Comparison of ENCODE assay signal across 1 cellular context in genomic region chr9:630817-631216, GRCh38.
TF ChIP-seq lines count a peak whose summit lies in the region.

No MANE protein-coding gene starts in this region.

TF ChIP-seq in H1, 55 proteins besides CTCF, POLR2A, EP300 and RAD21:
- TF ChIP-seq MAFK (IDR thresholded peaks at IDR 0.05; ENCODE audit: low read depth, low read length) = no peak
- no peak for TF ChIP-seq BCL11A (IDR thresholded peaks at IDR 0.05; ENCODE audit: low read depth in 2 of 2, low read length in 2 of 2)
- no peak for TF ChIP-seq CBX8 (IDR thresholded peaks at IDR 0.05; ENCODE audit: borderline replicate concordance, low read depth, low read length)
- TF ChIP-seq SIN3A (conservative IDR thresholded peaks at IDR 0.05 in 1 of 2, IDR thresholded peaks at IDR 0.05 in 1 of 2; ENCODE audit: low read depth in 1 of 2, low read length in 2 of 2) = no peak
- no peak for TF ChIP-seq CBX5 (IDR thresholded peaks at IDR 0.05; ENCODE audit: low read depth, low read length)
- TF ChIP-seq ZNF274 (IDR thresholded peaks at IDR 0.05; ENCODE audit: borderline replicate concordance, extremely low read depth, low read length) = no peak
- no peak for TF ChIP-seq GTF2F1 (IDR thresholded peaks at IDR 0.05; ENCODE audit: borderline replicate concordance, low read depth, low read length)
- no peak for TF ChIP-seq FOSL1 (IDR thresholded peaks at IDR 0.05; ENCODE audit: insufficient read depth, low read depth, low read length)
- no peak for TF ChIP-seq TAF1 (IDR thresholded peaks at IDR 0.05; ENCODE audit: low read depth, low read length)
- TF ChIP-seq TEAD4 (IDR thresholded peaks at IDR 0.05; ENCODE audit: low read depth, low read length) = no peak
TF ChIP-seq in H1: peak in this region for 0.
